In genomic region chr5:1330146-1330846, GRCh38 we compare ENCODE assay signal across 15 cellular contexts. TPM values are rescaled to one million over a fixed set of nuclear protein-coding genes. Genes with fewer than 3 reads are reported as not detected.
DNase-seq lines count a peak whose midpoint lies in the region; ATAC-seq, FAIRE-seq and TF ChIP-seq lines count a peak whose summit lies in the region.
"Had no signal": no experiment of that assay in that cellular context is flagged by ENCODE, and none has a peak within 500 bp of the region (broad histone marks: within the 10 kb centered on the region; RNA-seq: fewer than 3 reads in every experiment).

No MANE protein-coding gene starts in this region.

- H3K9ac ChIP-seq in MM.1S (ENCODE audit: low read length), result no peak overlapping the region

- H3K27ac ChIP-seq in MM.1S (ENCODE audit: low read length) (peak overlapping the region; percentile 23; the same call in 1 of the 2 replicates), small intestine (ENCODE audit: low read depth in 1 of 2, low read length in 1 of 2) (peak overlapping the region; percentile 77 to 80)
- no peak overlapping the region for H3K27ac ChIP-seq in CD8-positive, alpha-beta T cell (ENCODE audit: low read depth, low read length)

- POLR2A ChIA-PET in CD8-positive, alpha-beta T cell (lab: Charles Lee), result no interaction called here

- CTCF ChIA-PET in CD8-positive, alpha-beta T cell (lab: Charles Lee), result no interaction called here

- peaks cover 7% of the 10 kb centered on the region for H3K4me1 Mint-ChIP-seq in CD8-positive, alpha-beta T cell (ENCODE audit: low read depth)

- no peaks in the 10 kb centered on the region for H3K9me3 Mint-ChIP-seq in CD8-positive, alpha-beta T cell
- H3K9me3 Mint-ChIP-seq: activated CD4-positive, alpha-beta T cell treated with anti-CD3 and anti-CD28 coated beads, Interleukin-2, amount 10 ng/mL, durations not matched to agents 24 days and 14 days; CD4-positive, alpha-beta T cell had no signal

- intact Hi-C loops in left colon (cut with DNase I, micrococcal nuclease), result no loop called here
- intact Hi-C loops in CD8-positive, alpha-beta T cell (cut with DNase I, micrococcal nuclease), result no loop called here

- H2AFZ ChIP-seq in MM.1S (ENCODE audit: low read length), result no peak overlapping the region

- ATAC-seq in left colon, result peak; percentile 92
- no peak for ATAC-seq in CD8-positive, alpha-beta T cell

- H3F3A ChIP-seq in MM.1S (ENCODE audit: insufficient read depth, low read length), result peaks cover 49% of the 10 kb centered on the region

- no peaks in the 10 kb centered on the region for H3K27me3 Mint-ChIP-seq in CD8-positive, alpha-beta T cell (ENCODE audit: low read depth)
- H3K27me3 Mint-ChIP-seq: activated CD4-positive, alpha-beta T cell treated with anti-CD3 and anti-CD28 coated beads, Interleukin-2, amount 10 ng/mL, durations not matched to agents 24 days and 14 days; CD4-positive, alpha-beta T cell had no signal

- H3K27me3 ChIP-seq in MM.1S (replicated peaks; ENCODE audit: insufficient read depth, low read length), result no peaks in the 10 kb centered on the region
- H3K27me3 ChIP-seq in bronchial epithelial cell (ENCODE audit: control insufficient read depth, insufficient read depth, low read length), result no peaks in the 10 kb centered on the region
- no peaks in the 10 kb centered on the region for H3K27me3 ChIP-seq in small intestine (ENCODE audit: control insufficient read depth in 2 of 2, insufficient read depth in 2 of 2, low read length in 2 of 2)
- no peaks in the 10 kb centered on the region for H3K27me3 ChIP-seq in CD8-positive, alpha-beta T cell (ENCODE audit: insufficient read depth, low read length)

- TF ChIP-seq CTCF in MM.1S (IDR thresholded peaks at IDR 0.05; ENCODE audit: low read length) (no peak), bronchial epithelial cell (IDR thresholded peaks at IDR 0.05; ENCODE audit: insufficient read depth, low read length, severe bottlenecking) (no peak)
- no peak for TF ChIP-seq CTCF in CD8-positive, alpha-beta T cell (IDR thresholded peaks at IDR 0.05)

- H4K20me1 ChIP-seq in MM.1S (ENCODE audit: insufficient read depth, low read length), result peaks cover 25% of the 10 kb centered on the region

- H3K4me1 ChIP-seq in MM.1S (ENCODE audit: low read length), result peaks cover 28% of the 10 kb centered on the region
- peaks cover 0 to 12% of the 10 kb centered on the region in 2 donors for H3K4me1 ChIP-seq in small intestine (ENCODE audit: control insufficient read depth in 2 of 2, insufficient read depth in 1 of 2, low read depth in 1 of 2, low read length in 1 of 2)
- no peaks in the 10 kb centered on the region for H3K4me1 ChIP-seq in CD8-positive, alpha-beta T cell (ENCODE audit: insufficient read depth, low read length)

- DNase-seq in MM.1S (no peak), bronchial epithelial cell (ENCODE audit: low read depth) (peak; percentile 98), left colon (peak; percentile 53 to 64), small intestine (peak; percentile 96), NCI-H226 (no peak), SW 1271 (lab: John Stamatoyannopoulos, UW) (no peak), HuH-7.5 (ENCODE audit: low spot score) (no peak)
- no peak for DNase-seq in CD8-positive, alpha-beta T cell
- DNase-seq: activated CD4-positive, alpha-beta T cell treated with anti-CD3 and anti-CD28 coated beads, Interleukin-2, amount 10 ng/mL, durations not matched to agents 24 days and 14 days; activated gamma-delta T cell; CD4-positive, alpha-beta T cell; KG1; NCI-H1930 had no signal

- H3K4me3 Mint-ChIP-seq in CD8-positive, alpha-beta T cell, result no peak overlapping the region
- H3K4me3 Mint-ChIP-seq: activated CD4-positive, alpha-beta T cell treated with anti-CD3 and anti-CD28 coated beads, Interleukin-2, amount 10 ng/mL, durations not matched to agents 24 days and 14 days; CD4-positive, alpha-beta T cell had no signal

- no peaks in the 10 kb centered on the region for H3K9me3 ChIP-seq in MM.1S (replicated peaks; ENCODE audit: insufficient read depth, low read length)
- no peaks in the 10 kb centered on the region for H3K9me3 ChIP-seq in small intestine (ENCODE audit: control insufficient read depth, low read depth)
- H3K9me3 ChIP-seq in CD8-positive, alpha-beta T cell (ENCODE audit: low read length), result no peaks in the 10 kb centered on the region

- peaks cover 54% of the 10 kb centered on the region for H3K36me3 ChIP-seq in MM.1S (replicated peaks; ENCODE audit: insufficient read depth, low read length)
- H3K36me3 ChIP-seq in bronchial epithelial cell (ENCODE audit: control insufficient read depth, insufficient read depth, low read length), result peaks cover 22% of the 10 kb centered on the region
- peaks cover 20 to 21% of the 10 kb centered on the region in 2 donors for H3K36me3 ChIP-seq in small intestine (ENCODE audit: control insufficient read depth in 2 of 2, insufficient read depth in 2 of 2, low read length in 2 of 2)
- peaks cover 37% of the 10 kb centered on the region for H3K36me3 ChIP-seq in CD8-positive, alpha-beta T cell (ENCODE audit: insufficient read depth, low read length)

- peaks cover 76% of the 10 kb centered on the region for H3K36me3 Mint-ChIP-seq in CD8-positive, alpha-beta T cell

- 29 to 70% (median 59%) methylated on average over 23 of the region's 23 CpGs for WGBS in small intestine, 3 donors

- H3K4me3 ChIP-seq in MM.1S (ENCODE audit: low read length), result no peak overlapping the region
- no peak overlapping the region for H3K4me3 ChIP-seq in bronchial epithelial cell (ENCODE audit: low read depth, low read length)
- no peak overlapping the region for H3K4me3 ChIP-seq in small intestine (ENCODE audit: low read depth in 1 of 2, low read length in 2 of 2)
- no peak overlapping the region for H3K4me3 ChIP-seq in CD8-positive, alpha-beta T cell (ENCODE audit: low read depth, low read length)

- H3K79me2 ChIP-seq in MM.1S (ENCODE audit: low read length), result peaks cover 97% of the 10 kb centered on the region

- H3K4me2 ChIP-seq in MM.1S (ENCODE audit: low read depth, low read length), result no peak overlapping the region

- FAIRE-seq in bronchial epithelial cell (lab: Jason Lieb, UNC), result no peak
- no peak for FAIRE-seq in small intestine (lab: Jason Lieb, UNC)

- H3K9me2 ChIP-seq in MM.1S (replicated peaks; ENCODE audit: insufficient read depth, low read length), result no peaks in the 10 kb centered on the region

- no peak overlapping the region for H3K27ac Mint-ChIP-seq in CD8-positive, alpha-beta T cell
- H3K27ac Mint-ChIP-seq: activated CD4-positive, alpha-beta T cell treated with anti-CD3 and anti-CD28 coated beads, Interleukin-2, amount 10 ng/mL, durations not matched to agents 24 days and 14 days; CD4-positive, alpha-beta T cell had no signal

RNA-seq across cellular contexts. Expression of gene CLPTM1L, which starts 14.6 kb away (rescaled TPM):
- total RNA-seq in bronchial epithelial cell, result 314 and 364 TPM in 2 replicates
- 100 to 1,000 TPM in 1 of 2 donors, 10 to 100 TPM in 1; 93.1 to 102 TPM for total RNA-seq in left colon
- 10 to 100 TPM; 45.8 to 99.7 (median 56.7) TPM for polyA plus RNA-seq in small intestine
- 10 to 100 TPM; 56.8 to 58.9 TPM for total RNA-seq in CD8-positive, alpha-beta T cell

RNA-seq across cellular contexts. Expression of gene TERT, which starts 35.4 kb away (rescaled TPM):
- total RNA-seq in bronchial epithelial cell, result under 0.01 TPM in 1 of 2 replicates, not detected in the other
- total RNA-seq in left colon, result 1 to 10 TPM; 2.3 to 5.1 TPM
- 1 to 10 TPM in 1 of 3 donors, under 1 TPM in 1, not detected in 1; 0.54 to 1.4 TPM for polyA plus RNA-seq in small intestine
- under 1 TPM in 1 of 2 experiments, not detected in 1; 0.08 TPM for total RNA-seq in CD8-positive, alpha-beta T cell
- total RNA-seq: fibroblast of villous mesenchyme, temporal lobe had no signal

Comparison
In these comparisons a context has a peak if more than half of its experiments do, and no peak if none do; other contexts are left out.
1. DNase-seq: peak in bronchial epithelial cell (single experiment), left colon (2 of 2) and small intestine (single experiment); none in MM.1S (single experiment), CD8-positive, alpha-beta T cell (0 of 7), NCI-H226 (single experiment), SW 1271 (0 of 2) and HuH-7.5 (single experiment).